In the genomic region with DNA sequence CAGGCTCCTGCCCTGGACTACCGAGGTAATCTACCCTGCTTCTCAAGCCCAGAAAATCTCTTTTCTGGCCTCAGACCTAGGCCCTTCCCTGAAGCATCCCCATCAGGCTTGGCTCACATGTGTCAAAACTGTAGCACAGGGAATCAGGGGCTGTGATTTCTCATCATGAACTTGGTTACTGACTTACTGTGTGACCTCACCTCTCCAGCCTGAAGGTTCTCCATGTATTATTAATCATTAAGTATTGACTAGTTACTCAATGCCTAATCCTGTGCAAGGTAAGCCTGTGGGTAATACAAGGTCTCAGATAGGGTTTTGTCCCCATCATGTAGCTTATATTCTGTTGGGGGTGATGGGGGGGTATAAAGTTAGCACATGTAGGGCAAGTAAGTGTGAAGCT, we compare ENCODE assay signal across 16 cellular contexts. TPM values are rescaled to one million over a fixed set of nuclear protein-coding genes. Genes with fewer than 3 reads are reported as not detected.
DNase-seq lines count a peak whose midpoint lies in the region; ATAC-seq and TF ChIP-seq lines count a peak whose summit lies in the region.
"Had no signal": no experiment of that assay in that cellular context is flagged by ENCODE, and none has a peak within 500 bp of the region (broad histone marks: within the 10 kb centered on the region; RNA-seq: fewer than 3 reads in every experiment).

No MANE protein-coding gene starts in this region.

- TF ChIP-seq POLR2A in tibial nerve (IDR thresholded peaks at IDR 0.05) = no peak

- H3K9me3 ChIP-seq in colonic mucosa (no peaks in the 10 kb centered on the region), muscle layer of duodenum (ENCODE audit: control insufficient read depth in 1 of 2, low read length in 2 of 2) (no peaks in the 10 kb centered on the region), tibial nerve (no peaks in the 10 kb centered on the region)

- ATAC-seq in HG03135 (IDR thresholded peaks at IDR 0.05; ENCODE audit: unreplicated experiment) (peak; percentile 55), GM19023 (IDR thresholded peaks at IDR 0.05; ENCODE audit: unreplicated experiment) (no peak)

- no peak overlapping the region for H3K9ac ChIP-seq in colonic mucosa (ENCODE audit: low read depth in 2 of 2, low read length in 2 of 2)

- H3K4me1 ChIP-seq in colonic mucosa = peaks cover 8% of the 10 kb centered on the region
- H3K4me1 ChIP-seq in muscle layer of duodenum (ENCODE audit: control insufficient read depth in 1 of 2, insufficient read depth in 2 of 2, low read length in 2 of 2) = peaks cover 11 to 14% of the 10 kb centered on the region in 2 donors
- H3K4me1 ChIP-seq in tibial nerve = peaks cover 0 to 40% (median 11%) of the 10 kb centered on the region in 4 donors

- peak overlapping the region; percentile 90 for H3K27ac ChIP-seq in colonic mucosa
- peak overlapping the region; percentile 78 for H3K27ac ChIP-seq in muscle layer of duodenum (ENCODE audit: low read length)
- H3K27ac ChIP-seq in tibial nerve = peak overlapping the region; percentile 56 to 88 (median 83)

- H3K4me3 ChIP-seq in colonic mucosa (no peak overlapping the region), muscle layer of duodenum (ENCODE audit: low read depth in 1 of 2, low read length in 2 of 2) (no peak overlapping the region), tibial nerve (no peak overlapping the region)

- no peak for TF ChIP-seq CTCF in colonic mucosa (IDR thresholded peaks at IDR 0.05)
- no peak for TF ChIP-seq CTCF in tibial nerve (IDR thresholded peaks at IDR 0.05)

- 70 to 100% methylated on average over 1 of the region's 1 CpG for WGBS in tibial nerve, 2 donors

- TF ChIP-seq EP300 in tibial nerve (IDR thresholded peaks at IDR 0.05) = no peak

- intact Hi-C loops in colonic mucosa (cut with DNase I) = no loop called here

- DNase-seq in colonic mucosa (no peak), tibial nerve (ENCODE audit: low spot score in 2 of 2) (no peak), SW480 (ENCODE audit: low spot score) (no peak), NCI-H187 (lab: John Stamatoyannopoulos, UW) (no peak)
- DNase-seq: C1 segment of cervical spinal cord; DMS53; endodermal cell; glutamatergic neuron; H9; kidney; NCI-H2107; SHP77 treated with DMSO at 0.1 percent for 48 hours; stimulated activated CD4-positive, alpha-beta T cell treated with anti-CD3 and anti-CD28 coated beads, Interleukin-4, amount 100 ng/mL, for 1 hour had no signal

- H3K36me3 ChIP-seq in colonic mucosa (no peaks in the 10 kb centered on the region), muscle layer of duodenum (ENCODE audit: control insufficient read depth in 1 of 2, insufficient read depth in 2 of 2, low read length in 2 of 2) (peaks cover 0 to 8% of the 10 kb centered on the region in 2 donors), tibial nerve (no peaks in the 10 kb centered on the region)

- no peaks in the 10 kb centered on the region for H3K27me3 ChIP-seq in colonic mucosa
- no peaks in the 10 kb centered on the region for H3K27me3 ChIP-seq in muscle layer of duodenum (ENCODE audit: low read depth, low read length)
- peaks cover 0 to 2% of the 10 kb centered on the region in 2 donors for H3K27me3 ChIP-seq in tibial nerve

RNA-seq across cellular contexts. Expression of a gene that starts 6.8 kb away (rescaled TPM):
- total RNA-seq in colonic mucosa (1 to 10 TPM; 4.4 to 5.8 TPM), tibial nerve (10 to 100 TPM; 50.0 to 91.2 (median 56.7) TPM)
- total RNA-seq: H9 had no signal

RNA-seq across cellular contexts. Expression of a gene that starts 14.2 kb away (rescaled TPM):
- 100 to 1,000 TPM in 1 of 2 donors, 10 to 100 TPM in 1; 57.6 to 106 TPM for total RNA-seq in colonic mucosa
- 10 to 100 TPM; 31.5 to 34.1 (median 32.5) TPM for total RNA-seq in tibial nerve

Comparison
In these comparisons a context has a peak if more than half of its experiments do, and no peak if none do; other contexts are left out.
1. RNA of a gene that starts 6.8 kb away (total RNA-seq): 50.0 to 91.2 TPM in tibial nerve; 4.4 to 5.8 TPM in colonic mucosa; every median in the first group is over 4 times any median in the second.
2. Peak in every context shown above with its lines, with median percentiles within 50 percentile points of each other: H3K27ac ChIP-seq.